ENCODE assay signal across 8 cellular contexts in genomic region chr4:140523370-140523856, GRCh38. TPM values are rescaled to one million over a fixed set of nuclear protein-coding genes. Genes with fewer than 3 reads are reported as not detected.
DNase-seq lines count a peak whose midpoint lies in the region; ATAC-seq and TF ChIP-seq lines count a peak whose summit lies in the region.

No MANE protein-coding gene starts in this region.

- CTCF ChIA-PET in activated naive CD4-positive, alpha-beta T cell treated with anti-CD3 and anti-CD28 coated beads, Interleukin-2, amount 10 ng/mL, durations not matched to agents 7 days and 5 days (lab: Charles Lee) = interaction anchor here (0.5 to 1.6 kb wide), 5 partner anchors 114 to 859 kb away, joined by 3 to 6 read pairs (median 4); partner anchors contain the start of gene SCOC
- CTCF ChIA-PET in mammary epithelial cell (lab: Charles Lee; ENCODE audit: low non-redundant PET) = interaction anchor here (0.8 to 0.9 kb wide), 2 partner anchors 41 to 328 kb away, joined by 4 to 5 read pairs; no protein-coding TSS in a partner anchor

- WGBS in mammary epithelial cell (ENCODE audit: low coverage, missing lambda C conversion rate) = 0% methylated on average over 8 of the region's 8 CpGs

- peak overlapping the region; percentile 40 to 68 (median 60) for H3K4me3 ChIP-seq in mammary epithelial cell (replicated peaks in 1 of 3; ENCODE audit: insufficient read depth in 1 of 3, low read depth in 2 of 3, low read length in 3 of 3)

- in situ Hi-C loops in mammary epithelial cell (cut with MboI; ENCODE audit: low sequenced_read_pairs in 2 of 2) (no loop called here), KBM-7 (cut with MboI; ENCODE audit: low pct_unique_long_range_greater_than_20kb, low sequenced_read_pairs) (no loop called here)

- peaks cover 27% of the 10 kb centered on the region for H3K4me1 Mint-ChIP-seq in activated naive CD4-positive, alpha-beta T cell treated with anti-CD3 and anti-CD28 coated beads, Interleukin-2, amount 10 ng/mL, durations not matched to agents 7 days and 5 days
- H3K4me1 Mint-ChIP-seq in nephron progenitor cell = peaks cover 32% of the 10 kb centered on the region

- intact Hi-C loops in mammary epithelial cell (cut with micrococcal nuclease) = loop anchor here (5.0 kb wide), 1 partner anchor 161 kb away; no protein-coding TSS in a partner anchor

- H4K20me1 ChIP-seq in mammary epithelial cell (ENCODE audit: insufficient read depth, low read length) = no peaks in the 10 kb centered on the region

- ATAC-seq in HG03342 (IDR thresholded peaks at IDR 0.05; ENCODE audit: unreplicated experiment) (peak; percentile 10), GM18858 (IDR thresholded peaks at IDR 0.05; ENCODE audit: unreplicated experiment) (no peak)

- H3K27ac ChIP-seq in mammary epithelial cell (ENCODE audit: insufficient read depth, low read depth, low read length) = no peak overlapping the region

- H3K27me3 ChIP-seq in mammary epithelial cell (ENCODE audit: insufficient read depth, low read length) = no peaks in the 10 kb centered on the region

- H3K36me3 Mint-ChIP-seq in activated naive CD4-positive, alpha-beta T cell treated with anti-CD3 and anti-CD28 coated beads, Interleukin-2, amount 10 ng/mL, durations not matched to agents 7 days and 5 days = peaks cover 15% of the 10 kb centered on the region
- peaks cover 23% of the 10 kb centered on the region for H3K36me3 Mint-ChIP-seq in nephron progenitor cell (ENCODE audit: low read depth)

- no peaks in the 10 kb centered on the region for H3K9me3 ChIP-seq in mammary epithelial cell (replicated peaks; ENCODE audit: insufficient read depth, low read length)

- H2AFZ ChIP-seq in mammary epithelial cell (ENCODE audit: low read depth, low read length) = peak overlapping the region; percentile 98

- H3K9ac ChIP-seq in mammary epithelial cell (ENCODE audit: insufficient read depth, low read length) = no peak overlapping the region

- dilution Hi-C loops in mammary epithelial cell (cut with HindIII; ENCODE audit: low sequenced_read_pairs) = no loop called here

- H3K9me3 Mint-ChIP-seq in activated naive CD4-positive, alpha-beta T cell treated with anti-CD3 and anti-CD28 coated beads, Interleukin-2, amount 10 ng/mL, durations not matched to agents 7 days and 5 days = peaks cover 2% of the 10 kb centered on the region
- peaks cover 21% of the 10 kb centered on the region for H3K9me3 Mint-ChIP-seq in nephron progenitor cell

- DNase-seq in activated naive CD4-positive, alpha-beta T cell treated with anti-CD3 and anti-CD28 coated beads, Interleukin-2, amount 10 ng/mL, durations not matched to agents 7 days and 5 days = no peak
- no peak for DNase-seq in activated naive CD4-positive, alpha-beta T cell (lab: John Stamatoyannopoulos, UW)
- DNase-seq in mammary epithelial cell = no peak
- DNase-seq in nephron progenitor cell = no peak
- no peak for DNase-seq in KBM-7
- DNase-seq in activated CD4-positive, alpha-beta T cell treated with anti-CD3 and anti-CD28 coated beads for 48 hours = no peak

- peaks cover 6% of the 10 kb centered on the region for H3K36me3 ChIP-seq in mammary epithelial cell (ENCODE audit: insufficient read depth, low read length)

- no peaks in the 10 kb centered on the region for H3K27me3 Mint-ChIP-seq in activated naive CD4-positive, alpha-beta T cell treated with anti-CD3 and anti-CD28 coated beads, Interleukin-2, amount 10 ng/mL, durations not matched to agents 7 days and 5 days
- peaks cover 19% of the 10 kb centered on the region for H3K27me3 Mint-ChIP-seq in nephron progenitor cell (ENCODE audit: low read depth, poor library complexity)

- TF ChIP-seq CTCF in mammary epithelial cell (conservative IDR thresholded peaks at IDR 0.05 in 1 of 2, IDR thresholded peaks at IDR 0.05 in 1 of 2; ENCODE audit: extremely low read depth in 1 of 2, insufficient read depth in 1 of 2, low read depth in 1 of 2, low read length in 2 of 2) (no peak), nephron progenitor cell (IDR thresholded peaks at IDR 0.05) (no peak)

- peak overlapping the region; percentile 92 for H3K4me2 ChIP-seq in mammary epithelial cell (ENCODE audit: insufficient read depth, low read depth, low read length)

- H3K4me3 Mint-ChIP-seq in activated naive CD4-positive, alpha-beta T cell treated with anti-CD3 and anti-CD28 coated beads, Interleukin-2, amount 10 ng/mL, durations not matched to agents 7 days and 5 days = peak overlapping the region; percentile 72
- H3K4me3 Mint-ChIP-seq in nephron progenitor cell = peak overlapping the region; percentile 91

- BruUV-seq in mammary epithelial cell (replicated peaks; lab: Mats Ljungman, UMichigan) = no TSS peak

- no peak overlapping the region for H3K27ac Mint-ChIP-seq in activated naive CD4-positive, alpha-beta T cell treated with anti-CD3 and anti-CD28 coated beads, Interleukin-2, amount 10 ng/mL, durations not matched to agents 7 days and 5 days
- H3K27ac Mint-ChIP-seq in nephron progenitor cell = no peak overlapping the region

- H3K4me1 ChIP-seq in mammary epithelial cell (ENCODE audit: insufficient read depth, low read length) = peaks cover 5% of the 10 kb centered on the region

- peaks cover 20% of the 10 kb centered on the region for H3K79me2 ChIP-seq in mammary epithelial cell (ENCODE audit: insufficient read depth, low read length)

RNA-seq across cellular contexts. Expression of gene ELMOD2, which starts 0.6 kb away (rescaled TPM):
- total RNA-seq in mammary epithelial cell = 10 to 100 TPM; 28.4 to 43.3 TPM
- 5.9 TPM for polyA plus RNA-seq in mammary epithelial cell
- 4.2 TPM for polyA minus RNA-seq in mammary epithelial cell

RNA-seq across cellular contexts. Expression of gene MGAT4D, which starts 25.3 kb away (rescaled TPM):
- not detected for total RNA-seq in mammary epithelial cell
- not detected for polyA plus RNA-seq in mammary epithelial cell
- polyA minus RNA-seq in mammary epithelial cell = not detected

RNA-seq across cellular contexts. Expression of gene UCP1, which starts 45.3 kb away (rescaled TPM):
- not detected for total RNA-seq in mammary epithelial cell
- polyA plus RNA-seq in mammary epithelial cell = not detected
- polyA minus RNA-seq in mammary epithelial cell = not detected
